12 cellular contexts compared by ENCODE assay signal in genomic region chr1:45953934-45954333, GRCh38.
DNase-seq lines count a peak whose midpoint lies in the region; ATAC-seq and TF ChIP-seq lines count a peak whose summit lies in the region.
"Had no signal": no experiment of that assay in that cellular context is flagged by ENCODE, and none has a peak within 500 bp of the region (broad histone marks: within the 10 kb centered on the region; RNA-seq: fewer than 3 reads in every experiment).

No MANE protein-coding gene starts in this region.

- no peaks in the 10 kb centered on the region for H3K36me3 ChIP-seq in SK-N-SH (replicated peaks in 1 of 2; ENCODE audit: control insufficient read depth in 1 of 2, insufficient read depth in 2 of 2, low read length in 1 of 2)
- H3K36me3 ChIP-seq in parathyroid adenoma (ENCODE audit: control insufficient read depth, insufficient read depth, low read length): no peaks in the 10 kb centered on the region

- intact Hi-C loops in Right ventricle myocardium superior (cut with DNase I) (no loop called here), CD14-positive monocyte (cut with micrococcal nuclease) (no loop called here)

- no peaks in the 10 kb centered on the region for H3K27me3 Mint-ChIP-seq in CD14-positive monocyte (ENCODE audit: low read depth in 3 of 3)

- no peak overlapping the region for H3K4me3 Mint-ChIP-seq in CD14-positive monocyte
- H3K4me3 Mint-ChIP-seq: natural killer cell had no signal

- H3K9me3 ChIP-seq in SK-N-SH (no peaks in the 10 kb centered on the region), parathyroid adenoma (ENCODE audit: control insufficient read depth, low read length) (no peaks in the 10 kb centered on the region)

- TF ChIP-seq RAD21 in SK-N-SH (IDR thresholded peaks at IDR 0.05; ENCODE audit: low read length): no peak

- POLR2A ChIA-PET in SK-N-SH (lab: Yijun Ruan, JAX): no interaction called here

- H3K4me3 ChIP-seq in SK-N-SH (ENCODE audit: low read depth in 2 of 2, low read length in 1 of 2) (peak overlapping the region in 1 of 2 experiments; percentile 9; a peak in 1 of 4 replicates), parathyroid adenoma (ENCODE audit: low read depth, low read length) (no peak overlapping the region)
- H3K4me3 ChIP-seq: dorsolateral prefrontal cortex had no signal

- peaks cover 2% of the 10 kb centered on the region for H3K4me1 Mint-ChIP-seq in CD14-positive monocyte

- DNase-seq in ELF-1 (ENCODE audit: low read depth, low spot score): peak; percentile 66
- no peak for DNase-seq in SK-N-SH
- DNase-seq in Right ventricle myocardium superior: no peak
- no peak for DNase-seq in mesenteric fat pad (ENCODE audit: low spot score)
- DNase-seq in kidney glomerular epithelial cell (lab: John Stamatoyannopoulos, UW): no peak
- no peak for DNase-seq in CD14-positive monocyte (ENCODE audit: low spot score)
- DNase-seq: activated T-cell treated with anti-CD3 and anti-CD28 coated beads for 4 hours, DND-41, dorsolateral prefrontal cortex, natural killer cell had no signal

- H3F3A ChIP-seq in SK-N-SH (replicated peaks; ENCODE audit: insufficient read depth): peaks cover 27% of the 10 kb centered on the region

- no peak overlapping the region for H2AFZ ChIP-seq in SK-N-SH (ENCODE audit: low read depth)
- H2AFZ ChIP-seq in parathyroid adenoma: no peak overlapping the region

- H3K4me2 ChIP-seq in SK-N-SH (peak overlapping the region; percentile 70), parathyroid adenoma (ENCODE audit: low read length) (peak overlapping the region; percentile 16)

- peaks cover 0 to 4% of the 10 kb centered on the region in 2 donors for H3K36me3 Mint-ChIP-seq in CD14-positive monocyte
- H3K36me3 Mint-ChIP-seq: natural killer cell had no signal

- no peaks in the 10 kb centered on the region for H4K20me1 ChIP-seq in SK-N-SH (ENCODE audit: insufficient read depth)

- TF ChIP-seq EP300 in SK-N-SH (IDR thresholded peaks at IDR 0.05; ENCODE audit: borderline replicate concordance in 1 of 2, low read depth in 1 of 2, low read length in 1 of 2): no peak

- H3K27ac ChIP-seq in SK-N-SH (ENCODE audit: low read depth in 2 of 2, low read length in 1 of 2) (peak overlapping the region; percentile 77 to 81), parathyroid adenoma (no peak overlapping the region)
- H3K27ac ChIP-seq: dorsolateral prefrontal cortex had no signal

- WGBS in SK-N-SH (ENCODE audit: low lambda C conversion rate): 95% methylated on average over 2 of the region's 2 CpGs

- no peak overlapping the region for H3K27ac Mint-ChIP-seq in CD14-positive monocyte
- H3K27ac Mint-ChIP-seq: natural killer cell had no signal

- peaks cover 9% of the 10 kb centered on the region; the same call in 1 of the 2 replicates for H3K79me2 ChIP-seq in SK-N-SH (ENCODE audit: insufficient read depth)
- H3K79me2 ChIP-seq in parathyroid adenoma: no peaks in the 10 kb centered on the region

- no peaks in the 10 kb centered on the region for H3K9me2 ChIP-seq in SK-N-SH

- no peaks in the 10 kb centered on the region for H3K27me3 ChIP-seq in SK-N-SH (ENCODE audit: insufficient read depth)
- H3K27me3 ChIP-seq in parathyroid adenoma (ENCODE audit: control insufficient read depth, insufficient read depth, low read length): no peaks in the 10 kb centered on the region
- H3K27me3 ChIP-seq: dorsolateral prefrontal cortex had no signal

- ATAC-seq in Right ventricle myocardium superior (ENCODE audit: poor library complexity) (peak; percentile 26), HG03095 (IDR thresholded peaks at IDR 0.05; ENCODE audit: unreplicated experiment) (no peak)
- ATAC-seq: natural killer cell had no signal

- CTCF ChIA-PET in SK-N-SH (lab: Yijun Ruan, JAX): no interaction called here

- TF ChIP-seq CTCF in SK-N-SH (IDR thresholded peaks at IDR 0.05) (no peak), parathyroid adenoma (IDR thresholded peaks at IDR 0.05) (no peak), CD14-positive monocyte (IDR thresholded peaks at IDR 0.05) (no peak)

- H3K9ac ChIP-seq in SK-N-SH: peak overlapping the region; percentile 15; the same call in 1 of the 2 replicates
- H3K9ac ChIP-seq in parathyroid adenoma: no peak overlapping the region

- H3K4me1 ChIP-seq in SK-N-SH (ENCODE audit: control insufficient read depth in 1 of 2, insufficient read depth in 2 of 2, low read depth in 1 of 2, low read length in 1 of 2): peaks cover 6 to 11% of the 10 kb centered on the region in 2 experiments; a peak in 2 of 4 replicates
- H3K4me1 ChIP-seq in parathyroid adenoma: peaks cover 4% of the 10 kb centered on the region

- H3K9me3 Mint-ChIP-seq in CD14-positive monocyte: no peaks in the 10 kb centered on the region
- H3K9me3 Mint-ChIP-seq: natural killer cell had no signal

TF ChIP-seq in SK-N-SH, 30 proteins besides CTCF, POLR2A, EP300 and RAD21:
- TF ChIP-seq SMC3 (IDR thresholded peaks at IDR 0.05; ENCODE audit: low read depth, low read length) (no peak), CHD2 (IDR thresholded peaks at IDR 0.05; ENCODE audit: low read length, partially characterized antibody) (no peak), IRF3 (IDR thresholded peaks at IDR 0.05; ENCODE audit: low read depth, low read length) (no peak), RCOR1 (IDR thresholded peaks at IDR 0.05; ENCODE audit: low read length) (no peak), POLR2AphosphoS5 (IDR thresholded peaks at IDR 0.05; ENCODE audit: low read depth, low read length) (no peak), GABPA (IDR thresholded peaks at IDR 0.05; ENCODE audit: low read depth) (no peak), PBX3 (IDR thresholded peaks at IDR 0.05) (no peak), YY1 (IDR thresholded peaks at IDR 0.05; ENCODE audit: low read depth) (no peak), USF1 (IDR thresholded peaks at IDR 0.05; ENCODE audit: borderline replicate concordance, low read depth) (no peak), NFIC (IDR thresholded peaks at IDR 0.05; ENCODE audit: borderline replicate concordance) (no peak), RFX5 (IDR thresholded peaks at IDR 0.05; ENCODE audit: low read length) (no peak), EZH2phosphoT487 (IDR thresholded peaks at IDR 0.05; ENCODE audit: borderline replicate concordance, low read depth) (no peak), SIN3A (IDR thresholded peaks at IDR 0.05; ENCODE audit: borderline replicate concordance, low read depth, low read length) (no peak), JUND (IDR thresholded peaks at IDR 0.05) (no peak), MAX (IDR thresholded peaks at IDR 0.05; ENCODE audit: low read depth) (no peak), FOSL2 (IDR thresholded peaks at IDR 0.05; ENCODE audit: borderline replicate concordance, low read depth) (no peak), TEAD4 (IDR thresholded peaks at IDR 0.05; ENCODE audit: borderline replicate concordance, insufficient read depth) (no peak), TCF12 (IDR thresholded peaks at IDR 0.05) (no peak)
